Comparison of ENCODE assay signal across 19 cellular contexts in genomic region chr4:65538571-65538970, GRCh38.
DNase-seq lines count a peak whose midpoint lies in the region; ATAC-seq and TF ChIP-seq lines count a peak whose summit lies in the region.
"Had no signal": no experiment of that assay in that cellular context is flagged by ENCODE, and none has a peak within 500 bp of the region (broad histone marks: within the 10 kb centered on the region; RNA-seq: fewer than 3 reads in every experiment).

No MANE protein-coding gene starts in this region.

- H3K27ac ChIP-seq in ACC112 (ENCODE audit: low read depth, low read length): no peak overlapping the region
- no peak overlapping the region for H3K27ac ChIP-seq in psoas muscle
- H3K27ac ChIP-seq: dorsolateral prefrontal cortex had no signal

- TF ChIP-seq CTCF in astrocyte of the spinal cord (IDR thresholded peaks at IDR 0.05; ENCODE audit: low read depth, low read length): no peak
- no peak for TF ChIP-seq CTCF in psoas muscle (IDR thresholded peaks at IDR 0.05)

- 80 to 87% (median 85%) methylated on average over 3 of the region's 3 CpGs for WGBS in psoas muscle, 3 donors

- H3K27me3 ChIP-seq in ACC112 (ENCODE audit: insufficient read depth, low read length): no peaks in the 10 kb centered on the region
- no peaks in the 10 kb centered on the region for H3K27me3 ChIP-seq in MG63
- no peaks in the 10 kb centered on the region for H3K27me3 ChIP-seq in psoas muscle (ENCODE audit: insufficient read depth in 3 of 3, low read length in 2 of 3)
- H3K27me3 ChIP-seq: dorsolateral prefrontal cortex had no signal

- in situ Hi-C loops in astrocyte of the spinal cord (cut with HindIII; ENCODE audit: low sequenced_read_pairs): no loop called here

- H2AFZ ChIP-seq in ACC112 (ENCODE audit: low read length, unreplicated experiment): peak overlapping the region; percentile 44

- DNase-seq in MG63: peak; percentile 31
- peak; percentile 79 for DNase-seq in astrocyte of the spinal cord (ENCODE audit: low read depth, low spot score)
- DNase-seq in iris pigment epithelial cell (ENCODE audit: low read depth): peak; percentile 76
- DNase-seq in Kasumi-1 (lab: John Stamatoyannopoulos, UW): no peak
- DNase-seq in psoas muscle: no peak
- DNase-seq in UCSD-AML1 (lab: John Stamatoyannopoulos, UW; ENCODE audit: unreplicated experiment): no peak
- DNase-seq: activated CD4-positive, alpha-beta T cell treated with anti-CD3 and anti-CD28 coated beads, Interleukin-2, amount 50 U/mL, for 4 hours; activated naive CD4-positive, alpha-beta T cell; activated T-cell treated with anti-CD3 and anti-CD28 coated beads for 4 hours; CD8-positive, alpha-beta T cell; DMS79 treated with DMSO at 0.1 percent for 48 hours; dorsolateral prefrontal cortex; NCI-H2081; NCI-H526; stimulated activated CD4-positive, alpha-beta T cell treated with anti-CD3 and anti-CD28 coated beads, Interleukin-2, amount 100 ng/mL, for 24 hours had no signal

- peaks cover 3% of the 10 kb centered on the region; the same call in 1 of the 2 replicates for H3K9me3 ChIP-seq in MG63
- H3K9me3 ChIP-seq in psoas muscle: no peaks in the 10 kb centered on the region

- no peak overlapping the region for H3K4me3 ChIP-seq in ACC112 (ENCODE audit: low read depth, low read length)
- no peak overlapping the region for H3K4me3 ChIP-seq in MG63
- no peak overlapping the region for H3K4me3 ChIP-seq in astrocyte of the spinal cord (ENCODE audit: low read depth, low read length)
- H3K4me3 ChIP-seq in psoas muscle: no peak overlapping the region
- H3K4me3 ChIP-seq: dorsolateral prefrontal cortex had no signal

- ATAC-seq in psoas muscle (no peak), HG03175 (IDR thresholded peaks at IDR 0.05; ENCODE audit: unreplicated experiment) (no peak)
- ATAC-seq: CD8-positive, alpha-beta T cell; HepG2; SK-N-SH treated with all-trans-retinoic acid at 6 μM for 48 hours had no signal

- H3K36me3 ChIP-seq in ACC112 (ENCODE audit: insufficient read depth, low read length) (no peaks in the 10 kb centered on the region), MG63 (no peaks in the 10 kb centered on the region; the same call in 1 of the 2 replicates), psoas muscle (ENCODE audit: insufficient read depth in 1 of 2, low read depth in 1 of 2) (no peaks in the 10 kb centered on the region)

- H3K79me2 ChIP-seq in ACC112 (ENCODE audit: control insufficient read depth, insufficient read depth, low read length, unreplicated experiment): no peaks in the 10 kb centered on the region

- H3K4me1 ChIP-seq in ACC112 (ENCODE audit: control insufficient read depth, insufficient read depth, low read length, unreplicated experiment) (peaks cover 7% of the 10 kb centered on the region), psoas muscle (no peaks in the 10 kb centered on the region)

- intact Hi-C loops in psoas muscle (cut with DNase I): no loop called here

Comparison
In these comparisons a context has a peak if more than half of its experiments do, and no peak if none do; other contexts are left out.
1. DNase-seq: peak in MG63 (single experiment), astrocyte of the spinal cord (single experiment) and iris pigment epithelial cell (single experiment); none in Kasumi-1 (0 of 2), psoas muscle (0 of 2) and UCSD-AML1 (single experiment).